In the genomic region with DNA sequence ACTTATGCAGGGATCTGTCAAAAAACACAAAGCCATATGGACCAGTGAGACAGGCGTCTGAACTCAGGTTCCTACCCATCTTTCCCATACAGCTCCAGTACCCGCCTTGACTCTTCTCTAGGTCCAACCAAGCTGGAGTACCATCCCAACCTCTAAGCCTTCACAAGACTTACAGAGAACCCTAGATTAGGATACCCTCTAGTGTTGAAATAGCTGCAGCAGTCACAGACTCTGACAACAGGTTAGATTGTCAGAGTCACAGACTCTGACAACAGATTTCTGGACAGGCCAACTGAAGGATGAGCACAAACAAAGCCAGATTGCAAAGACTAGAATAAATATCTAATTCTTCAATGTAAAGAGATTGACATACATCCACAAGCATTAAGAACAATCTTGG, we compare ENCODE assay signal across 16 cellular contexts.
DNase-seq lines count a peak whose midpoint lies in the region; ATAC-seq, FAIRE-seq and TF ChIP-seq lines count a peak whose summit lies in the region.
"Had no signal": no experiment of that assay in that cellular context is flagged by ENCODE, and none has a peak within 500 bp of the region (broad histone marks: within the 10 kb centered on the region; RNA-seq: fewer than 3 reads in every experiment).

No MANE protein-coding gene starts in this region.

- no peak overlapping the region for H3K9ac ChIP-seq in H1 (replicated peaks in 1 of 4; ENCODE audit: extremely low read depth in 1 of 4, low read depth in 3 of 4, low read length in 3 of 4)
- H3K9ac ChIP-seq in neural progenitor cell, result no peak overlapping the region

- no peak overlapping the region for H3K23ac ChIP-seq in H1 (ENCODE audit: insufficient read length)

- H3K36me3 Mint-ChIP-seq in neural progenitor cell, result peaks cover 2% of the 10 kb centered on the region
- H3K36me3 Mint-ChIP-seq: activated naive CD8-positive, alpha-beta T cell treated with anti-CD3 and anti-CD28 coated beads, Interleukin-2, amount 10 ng/mL, durations not matched to agents 7 days and 5 days had no signal

- peak; percentile 69 to 84 for TF ChIP-seq RAD21 in H1 (IDR thresholded peaks at IDR 0.05 in 1 of 2, conservative IDR thresholded peaks at IDR 0.05 in 1 of 2; ENCODE audit: low read depth in 2 of 2, low read length in 2 of 2)

- no peak overlapping the region for H2BK5ac ChIP-seq in H1 (ENCODE audit: low read depth, low read length)

- peaks cover 21% of the 10 kb centered on the region for H3K4me1 Mint-ChIP-seq in neural progenitor cell
- H3K4me1 Mint-ChIP-seq: activated naive CD8-positive, alpha-beta T cell treated with anti-CD3 and anti-CD28 coated beads, Interleukin-2, amount 10 ng/mL, durations not matched to agents 7 days and 5 days had no signal

- H2BK12ac ChIP-seq in H1 (ENCODE audit: low read depth, low read length), result no peak overlapping the region

- H4K91ac ChIP-seq in H1 (replicated peaks; ENCODE audit: insufficient read length, low read length), result no peak overlapping the region

- H3K4ac ChIP-seq in H1 (replicated peaks; ENCODE audit: insufficient read length, low read depth, low read length), result no peak overlapping the region

- H4K8ac ChIP-seq in H1 (ENCODE audit: extremely low read depth, insufficient read depth, low read length), result no peak overlapping the region

- no peak overlapping the region for H3K56ac ChIP-seq in H1 (replicated peaks; ENCODE audit: insufficient read length, low read depth, low read length)

- FAIRE-seq in H1 (lab: Jason Lieb, UNC), result no peak
- FAIRE-seq: GM18507 had no signal

- ATAC-seq in upper lobe of right lung, result no peak
- ATAC-seq: heart left ventricle had no signal

- H3K18ac ChIP-seq in H1 (ENCODE audit: extremely low read depth, low read length), result no peak overlapping the region

- H2BK20ac ChIP-seq in H1 (ENCODE audit: low read length), result no peak overlapping the region

- no peak overlapping the region for H3K27ac ChIP-seq in H1 (ENCODE audit: low read depth, low read length)
- no peak overlapping the region for H3K27ac ChIP-seq in neural progenitor cell
- H3K27ac ChIP-seq in upper lobe of right lung, result no peak overlapping the region
- no peak overlapping the region for H3K27ac ChIP-seq in prostate gland
- H3K27ac ChIP-seq: heart left ventricle, testis had no signal

- TF ChIP-seq EP300 in H1 (IDR thresholded peaks at IDR 0.05; ENCODE audit: borderline replicate concordance in 1 of 2, low read depth in 2 of 2, low read length in 2 of 2), result no peak

- H3K27me3 Mint-ChIP-seq in neural progenitor cell (ENCODE audit: insufficient read depth, low read depth), result peaks cover 3% of the 10 kb centered on the region
- H3K27me3 Mint-ChIP-seq: activated naive CD8-positive, alpha-beta T cell treated with anti-CD3 and anti-CD28 coated beads, Interleukin-2, amount 10 ng/mL, durations not matched to agents 7 days and 5 days had no signal

- H2BK120ac ChIP-seq in H1 (replicated peaks; ENCODE audit: low read depth, low read length), result no peak overlapping the region

- H3K27me3 ChIP-seq in H1 (replicated peaks in 1 of 4; ENCODE audit: control insufficient read depth in 3 of 4, extremely low read depth in 1 of 4, insufficient read depth in 3 of 4, low read length in 3 of 4), result no peaks in the 10 kb centered on the region
- H3K27me3 ChIP-seq in neural progenitor cell, result no peaks in the 10 kb centered on the region
- H3K27me3 ChIP-seq in upper lobe of right lung, result no peaks in the 10 kb centered on the region
- H3K27me3 ChIP-seq in prostate gland (replicated peaks; ENCODE audit: insufficient read depth), result no peaks in the 10 kb centered on the region
- H3K27me3 ChIP-seq: heart left ventricle, testis had no signal

- DNase-seq in LNCaP clone FGC (ENCODE audit: low read depth) (no peak), H1 (ENCODE audit: low read depth in 1 of 2, low spot score in 2 of 2) (no peak), neural progenitor cell (ENCODE audit: low spot score) (peak; percentile 20), upper lobe of right lung (no peak), prostate gland (ENCODE audit: low spot score) (no peak), germinal center (ENCODE audit: low spot score) (no peak)
- DNase-seq: activated CD4-positive, alpha-beta T cell treated with anti-CD3 and anti-CD28 coated beads for 48 hours; activated naive CD8-positive, alpha-beta T cell treated with anti-CD3 and anti-CD28 coated beads, Interleukin-2, amount 10 ng/mL, durations not matched to agents 7 days and 5 days; activated T-cell treated with anti-CD3 and anti-CD28 coated beads, Interleukin-2, amount 50 U/mL, for 1 hour; central memory CD4-positive, alpha-beta T cell; heart left ventricle; NCI-H187; NCI-H774; testis had no signal

- no peak overlapping the region for H3K27ac Mint-ChIP-seq in neural progenitor cell
- H3K27ac Mint-ChIP-seq: activated naive CD8-positive, alpha-beta T cell treated with anti-CD3 and anti-CD28 coated beads, Interleukin-2, amount 10 ng/mL, durations not matched to agents 7 days and 5 days had no signal

- TF ChIP-seq POLR2A in H1 (IDR thresholded peaks at IDR 0.05; ENCODE audit: control extremely low read depth in 1 of 2, low read depth in 2 of 2, low read length in 2 of 2) (no peak), prostate gland (IDR thresholded peaks at IDR 0.05) (no peak)

- POLR2A ChIA-PET in H1 (lab: Charles Lee; ENCODE audit: partially characterized antibody), result no interaction called here

- no peaks in the 10 kb centered on the region for H3F3A ChIP-seq in neural progenitor cell (ENCODE audit: low read depth)

- H3K4me2 ChIP-seq in H1 (ENCODE audit: insufficient read depth in 1 of 2, low read depth in 2 of 2, low read length in 2 of 2), result no peak overlapping the region
- H3K4me2 ChIP-seq in neural progenitor cell, result no peak overlapping the region

- 93% methylated on average over 2 of the region's 2 CpGs; no CpG with 5 or more reads in 1 of the 2 experiments for WGBS in H1 (ENCODE audit: extremely low coverage in 1 of 2, insufficient coverage in 1 of 2, insufficient read length in 1 of 2, insufficient replicate concordance in 2 of 2, low coverage in 1 of 2, low lambda C conversion rate in 2 of 2, missing lambda C conversion rate in 1 of 2), 2 experiments
- WGBS in prostate gland, result 95% methylated on average over 2 of the region's 2 CpGs

- H4K5ac ChIP-seq in H1 (ENCODE audit: insufficient read length, low read depth, low read length), result no peak overlapping the region

- H3K9me3 Mint-ChIP-seq in neural progenitor cell, result peaks cover 15% of the 10 kb centered on the region

- no peaks in the 10 kb centered on the region for H3K79me1 ChIP-seq in H1 (ENCODE audit: low read depth, low read length)

- H3K23me2 ChIP-seq in H1 (ENCODE audit: low read depth, low read length), result no peaks in the 10 kb centered on the region

- H2AK5ac ChIP-seq in H1 (ENCODE audit: low read depth, low read length), result no peak overlapping the region

- H3K36me3 ChIP-seq in H1 (ENCODE audit: control insufficient read depth in 2 of 4, insufficient read depth in 4 of 4, low read length in 3 of 4) (no peaks in the 10 kb centered on the region), neural progenitor cell (no peaks in the 10 kb centered on the region), upper lobe of right lung (no peaks in the 10 kb centered on the region), prostate gland (no peaks in the 10 kb centered on the region)
- H3K36me3 ChIP-seq: heart left ventricle had no signal

- intact Hi-C loops in upper lobe of right lung (cut with DNase I) (no loop called here), prostate gland (cut with DNase I) (no loop called here)

- no peak overlapping the region for H3K4me3 ChIP-seq in LNCaP clone FGC (ENCODE audit: low read depth, low read length)
- H3K4me3 ChIP-seq in H1 (ENCODE audit: extremely low read depth in 1 of 4, insufficient read depth in 2 of 4, low read depth in 3 of 4, low read length in 4 of 4), result no peak overlapping the region
- H3K4me3 ChIP-seq in neural progenitor cell, result no peak overlapping the region
- no peak overlapping the region for H3K4me3 ChIP-seq in upper lobe of right lung
- no peak overlapping the region for H3K4me3 ChIP-seq in prostate gland
- H3K4me3 ChIP-seq: heart left ventricle, testis had no signal

- no peak overlapping the region for H3K4me3 Mint-ChIP-seq in neural progenitor cell
- H3K4me3 Mint-ChIP-seq: activated naive CD8-positive, alpha-beta T cell treated with anti-CD3 and anti-CD28 coated beads, Interleukin-2, amount 10 ng/mL, durations not matched to agents 7 days and 5 days had no signal

- H4K20me1 ChIP-seq in H1 (replicated peaks in 1 of 2; ENCODE audit: control insufficient read depth in 1 of 2, insufficient read depth in 2 of 2, low read length in 2 of 2) (no peaks in the 10 kb centered on the region), neural progenitor cell (ENCODE audit: low read depth) (no peaks in the 10 kb centered on the region)

- H2AFZ ChIP-seq in H1 (ENCODE audit: low read length), result no peak overlapping the region
- no peak overlapping the region for H2AFZ ChIP-seq in neural progenitor cell (replicated peaks)

- TF ChIP-seq CTCF in GM12873 (IDR thresholded peaks at IDR 0.05; ENCODE audit: insufficient read depth, low read depth, low read length, missing control alignments) (peak; percentile 4), LNCaP clone FGC (IDR thresholded peaks at IDR 0.05; ENCODE audit: control insufficient read depth, extremely low read depth, insufficient read depth) (peak; percentile 38; the same call in 1 of the 2 replicates), H1 (IDR thresholded peaks at IDR 0.05; ENCODE audit: control extremely low read depth in 1 of 3, insufficient read depth in 1 of 3, low read depth in 1 of 3, low read length in 3 of 3) (peak in 2 of 3 experiments; percentile 42; a peak in 3 of 4 replicates), neural progenitor cell (IDR thresholded peaks at IDR 0.05) (peak; percentile 50), upper lobe of right lung (IDR thresholded peaks at IDR 0.05) (no peak), prostate gland (IDR thresholded peaks at IDR 0.05) (no peak)

- H3K4me1 ChIP-seq in H1 (replicated peaks in 1 of 4; ENCODE audit: control insufficient read depth in 3 of 4, insufficient read depth in 4 of 4, low read length in 3 of 4), result peaks cover 0 to 4% (median 0%) of the 10 kb centered on the region in 4 experiments; a peak in 1 of 7 replicates
- H3K4me1 ChIP-seq in neural progenitor cell, result no peaks in the 10 kb centered on the region
- no peaks in the 10 kb centered on the region for H3K4me1 ChIP-seq in upper lobe of right lung
- H3K4me1 ChIP-seq in prostate gland (replicated peaks), result no peaks in the 10 kb centered on the region
- H3K4me1 ChIP-seq: heart left ventricle, testis had no signal

- H3K9me3 ChIP-seq in H1 (ENCODE audit: insufficient read depth in 2 of 2, low read depth in 1 of 2, low read length in 1 of 2) (no peaks in the 10 kb centered on the region), neural progenitor cell (ENCODE audit: low read depth) (no peaks in the 10 kb centered on the region), upper lobe of right lung (no peaks in the 10 kb centered on the region), prostate gland (no peaks in the 10 kb centered on the region)
- H3K9me3 ChIP-seq: testis had no signal

- no peaks in the 10 kb centered on the region for H3K79me2 ChIP-seq in H1 (ENCODE audit: control insufficient read depth in 1 of 2, insufficient read depth in 2 of 2, low read length in 2 of 2)
- no peaks in the 10 kb centered on the region for H3K79me2 ChIP-seq in neural progenitor cell (ENCODE audit: low read depth)

- H3K14ac ChIP-seq in H1 (ENCODE audit: insufficient read length), result no peak overlapping the region

- CTCF ChIA-PET in H1 (lab: Charles Lee; ENCODE audit: partially characterized antibody), result interaction anchor here (0.7 to 5.6 kb wide), 18 partner anchors 9 to 309 kb away, joined by 3 to 32 read pairs (median 4); no protein-coding TSS in a partner anchor

- no peak overlapping the region for H2BK15ac ChIP-seq in H1 (ENCODE audit: low read length)

Comparison
In these comparisons a context has a peak if more than half of its experiments do, and no peak if none do; other contexts are left out.
1. CTCF ChIP-seq: peak in GM12873 (single experiment), LNCaP clone FGC (single experiment), H1 (2 of 3) and neural progenitor cell (single experiment); none in upper lobe of right lung (single experiment) and prostate gland (0 of 4).